Comparison of ENCODE assay signal across 8 cellular contexts in genomic region chr4:73067971-73068394, GRCh38. TPM values are rescaled to one million over a fixed set of nuclear protein-coding genes. Genes with fewer than 3 reads are reported as not detected.
DNase-seq lines count a peak whose midpoint lies in the region; ATAC-seq and TF ChIP-seq lines count a peak whose summit lies in the region.

No MANE protein-coding gene starts in this region.

- intact Hi-C loops in Caco-2 (cut with micrococcal nuclease; ENCODE audit: unreplicated experiment) = loop anchor here (2.0 kb wide), 1 partner anchor 37 kb away; no protein-coding TSS in a partner anchor

- no TSS peak for BruUV-seq in Caco-2 (replicated peaks; lab: Mats Ljungman, UMichigan)

- peaks cover 18% of the 10 kb centered on the region for H3K36me3 Mint-ChIP-seq in Caco-2 (ENCODE audit: insufficient read depth, unreplicated experiment)
- H3K36me3 Mint-ChIP-seq in natural killer cell treated with Interleukin-12 subunit alpha and Interleukin-12 subunit beta and Interleukin-15 and Interleukin-18, amount 100 ng/mL, for 72 hours = peaks cover 6% of the 10 kb centered on the region

- TF ChIP-seq CTCF in Caco-2 (IDR thresholded peaks at IDR 0.05; ENCODE audit: insufficient read depth in 1 of 2, low read depth in 1 of 2, low read length in 1 of 2, severe bottlenecking in 1 of 2, unreplicated experiment in 1 of 2) = no peak
- no peak for TF ChIP-seq CTCF in GM10266 (IDR thresholded peaks at IDR 0.05; ENCODE audit: control insufficient read depth, insufficient read depth, low read depth, missing control alignments)

- CTCF ChIA-PET in Caco-2 (lab: Charles Lee) = no interaction called here

- POLR2A ChIA-PET in Caco-2 (lab: Charles Lee) = interaction anchor here (1.8 kb wide), 1 partner anchor 36 kb away, joined by 4 read pairs; no protein-coding TSS in a partner anchor

- H3K27me3 Mint-ChIP-seq in Caco-2 (ENCODE audit: insufficient read depth, unreplicated experiment) = no peaks in the 10 kb centered on the region
- no peaks in the 10 kb centered on the region for H3K27me3 Mint-ChIP-seq in natural killer cell treated with Interleukin-12 subunit alpha and Interleukin-12 subunit beta and Interleukin-15 and Interleukin-18, amount 100 ng/mL, for 72 hours

- no peaks in the 10 kb centered on the region for H3K9me3 ChIP-seq in Caco-2

- peak overlapping the region; percentile 95 for H3K27ac ChIP-seq in cingulate gyrus (ENCODE audit: low read depth, low read length)

- peak overlapping the region; percentile 52 for H3K4me3 ChIP-seq in Caco-2 (ENCODE audit: low read depth, low read length)

- H3K4me1 Mint-ChIP-seq in Caco-2 (ENCODE audit: low read depth, unreplicated experiment) = no peaks in the 10 kb centered on the region
- H3K4me1 Mint-ChIP-seq in natural killer cell treated with Interleukin-12 subunit alpha and Interleukin-12 subunit beta and Interleukin-15 and Interleukin-18, amount 100 ng/mL, for 72 hours (ENCODE audit: low read depth in 2 of 2) = peaks cover 31 to 41% of the 10 kb centered on the region in 2 donors

- H3K4me3 Mint-ChIP-seq in Caco-2 (ENCODE audit: unreplicated experiment) = peak overlapping the region; percentile 94
- peak overlapping the region; percentile 90 for H3K4me3 Mint-ChIP-seq in natural killer cell treated with Interleukin-12 subunit alpha and Interleukin-12 subunit beta and Interleukin-15 and Interleukin-18, amount 100 ng/mL, for 72 hours

- no peak for DNase-seq in Caco-2
- DNase-seq in NCI-H69 (lab: John Stamatoyannopoulos, UW) = peak; percentile 11
- no peak for DNase-seq in natural killer cell treated with Interleukin-12 subunit alpha and Interleukin-12 subunit beta and Interleukin-15 and Interleukin-18, amount 100 ng/mL, for 72 hours (ENCODE audit: low spot score)
- DNase-seq in GM10266 (ENCODE audit: extremely low spot score) = no peak
- DNase-seq in glomerular visceral epithelial cell (ENCODE audit: extremely low spot score) = no peak
- no peak for DNase-seq in anterior cingulate cortex (lab: John Stamatoyannopoulos, UW)

- H3K9me3 Mint-ChIP-seq in Caco-2 (ENCODE audit: unreplicated experiment) = no peaks in the 10 kb centered on the region
- H3K9me3 Mint-ChIP-seq in natural killer cell treated with Interleukin-12 subunit alpha and Interleukin-12 subunit beta and Interleukin-15 and Interleukin-18, amount 100 ng/mL, for 72 hours = no peaks in the 10 kb centered on the region

- no peaks in the 10 kb centered on the region for H3K27me3 ChIP-seq in Caco-2 (replicated peaks; ENCODE audit: control insufficient read depth, insufficient read depth, low read length)

- H3K4me1 ChIP-seq in Caco-2 = no peaks in the 10 kb centered on the region

- peak overlapping the region; percentile 98 for H3K27ac Mint-ChIP-seq in Caco-2 (ENCODE audit: unreplicated experiment)
- peak overlapping the region; percentile 91 to 94 for H3K27ac Mint-ChIP-seq in natural killer cell treated with Interleukin-12 subunit alpha and Interleukin-12 subunit beta and Interleukin-15 and Interleukin-18, amount 100 ng/mL, for 72 hours

- no peaks in the 10 kb centered on the region; the same call in 1 of the 2 replicates for H3K36me3 ChIP-seq in Caco-2 (ENCODE audit: control insufficient read depth, insufficient read depth, low read length)

- no peak for ATAC-seq in natural killer cell treated with Interleukin-12 subunit alpha and Interleukin-12 subunit beta and Interleukin-15 and Interleukin-18, amount 100 ng/mL, for 72 hours
- no peak for ATAC-seq in GM18873 (IDR thresholded peaks at IDR 0.05; ENCODE audit: low FRiP score, unreplicated experiment)

RNA-seq across cellular contexts. Expression of gene COX18, which starts 1.5 kb away (rescaled TPM):
- 11.6 and 12.2 TPM in 2 replicates for total RNA-seq in Caco-2 (2022)
- total RNA-seq in natural killer cell treated with Interleukin-12 subunit alpha and Interleukin-12 subunit beta and Interleukin-15 and Interleukin-18, amount 100 ng/mL, for 72 hours = 10 to 100 TPM; 12.7 to 16.6 TPM
